ENCODE assay signal across 1 cellular context in the genomic region with DNA sequence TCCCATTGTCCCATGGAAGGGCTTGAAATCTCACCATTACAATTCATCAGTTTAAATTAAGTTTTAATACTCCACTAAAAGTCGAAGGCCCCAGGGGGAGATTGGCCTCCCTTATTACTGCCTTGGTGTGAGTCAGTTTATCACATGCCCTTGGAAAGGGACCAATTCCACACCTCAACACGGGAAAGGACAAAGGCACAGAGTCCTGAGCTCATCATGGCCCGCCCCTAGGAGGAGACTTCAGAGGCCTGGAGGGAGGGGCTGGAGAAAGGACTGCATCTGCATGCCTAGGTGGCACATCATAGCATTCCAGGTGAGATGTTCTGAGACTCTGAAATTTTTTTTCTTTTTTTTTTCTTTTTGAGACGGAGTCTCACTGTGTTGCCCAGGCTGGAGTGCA.
TF ChIP-seq lines count a peak whose summit lies in the region.

No MANE protein-coding gene starts in this region.

TF ChIP-seq in H1, 55 proteins besides CTCF, POLR2A, EP300 and RAD21 (continued from another document):
- TF ChIP-seq, protein P1, sequence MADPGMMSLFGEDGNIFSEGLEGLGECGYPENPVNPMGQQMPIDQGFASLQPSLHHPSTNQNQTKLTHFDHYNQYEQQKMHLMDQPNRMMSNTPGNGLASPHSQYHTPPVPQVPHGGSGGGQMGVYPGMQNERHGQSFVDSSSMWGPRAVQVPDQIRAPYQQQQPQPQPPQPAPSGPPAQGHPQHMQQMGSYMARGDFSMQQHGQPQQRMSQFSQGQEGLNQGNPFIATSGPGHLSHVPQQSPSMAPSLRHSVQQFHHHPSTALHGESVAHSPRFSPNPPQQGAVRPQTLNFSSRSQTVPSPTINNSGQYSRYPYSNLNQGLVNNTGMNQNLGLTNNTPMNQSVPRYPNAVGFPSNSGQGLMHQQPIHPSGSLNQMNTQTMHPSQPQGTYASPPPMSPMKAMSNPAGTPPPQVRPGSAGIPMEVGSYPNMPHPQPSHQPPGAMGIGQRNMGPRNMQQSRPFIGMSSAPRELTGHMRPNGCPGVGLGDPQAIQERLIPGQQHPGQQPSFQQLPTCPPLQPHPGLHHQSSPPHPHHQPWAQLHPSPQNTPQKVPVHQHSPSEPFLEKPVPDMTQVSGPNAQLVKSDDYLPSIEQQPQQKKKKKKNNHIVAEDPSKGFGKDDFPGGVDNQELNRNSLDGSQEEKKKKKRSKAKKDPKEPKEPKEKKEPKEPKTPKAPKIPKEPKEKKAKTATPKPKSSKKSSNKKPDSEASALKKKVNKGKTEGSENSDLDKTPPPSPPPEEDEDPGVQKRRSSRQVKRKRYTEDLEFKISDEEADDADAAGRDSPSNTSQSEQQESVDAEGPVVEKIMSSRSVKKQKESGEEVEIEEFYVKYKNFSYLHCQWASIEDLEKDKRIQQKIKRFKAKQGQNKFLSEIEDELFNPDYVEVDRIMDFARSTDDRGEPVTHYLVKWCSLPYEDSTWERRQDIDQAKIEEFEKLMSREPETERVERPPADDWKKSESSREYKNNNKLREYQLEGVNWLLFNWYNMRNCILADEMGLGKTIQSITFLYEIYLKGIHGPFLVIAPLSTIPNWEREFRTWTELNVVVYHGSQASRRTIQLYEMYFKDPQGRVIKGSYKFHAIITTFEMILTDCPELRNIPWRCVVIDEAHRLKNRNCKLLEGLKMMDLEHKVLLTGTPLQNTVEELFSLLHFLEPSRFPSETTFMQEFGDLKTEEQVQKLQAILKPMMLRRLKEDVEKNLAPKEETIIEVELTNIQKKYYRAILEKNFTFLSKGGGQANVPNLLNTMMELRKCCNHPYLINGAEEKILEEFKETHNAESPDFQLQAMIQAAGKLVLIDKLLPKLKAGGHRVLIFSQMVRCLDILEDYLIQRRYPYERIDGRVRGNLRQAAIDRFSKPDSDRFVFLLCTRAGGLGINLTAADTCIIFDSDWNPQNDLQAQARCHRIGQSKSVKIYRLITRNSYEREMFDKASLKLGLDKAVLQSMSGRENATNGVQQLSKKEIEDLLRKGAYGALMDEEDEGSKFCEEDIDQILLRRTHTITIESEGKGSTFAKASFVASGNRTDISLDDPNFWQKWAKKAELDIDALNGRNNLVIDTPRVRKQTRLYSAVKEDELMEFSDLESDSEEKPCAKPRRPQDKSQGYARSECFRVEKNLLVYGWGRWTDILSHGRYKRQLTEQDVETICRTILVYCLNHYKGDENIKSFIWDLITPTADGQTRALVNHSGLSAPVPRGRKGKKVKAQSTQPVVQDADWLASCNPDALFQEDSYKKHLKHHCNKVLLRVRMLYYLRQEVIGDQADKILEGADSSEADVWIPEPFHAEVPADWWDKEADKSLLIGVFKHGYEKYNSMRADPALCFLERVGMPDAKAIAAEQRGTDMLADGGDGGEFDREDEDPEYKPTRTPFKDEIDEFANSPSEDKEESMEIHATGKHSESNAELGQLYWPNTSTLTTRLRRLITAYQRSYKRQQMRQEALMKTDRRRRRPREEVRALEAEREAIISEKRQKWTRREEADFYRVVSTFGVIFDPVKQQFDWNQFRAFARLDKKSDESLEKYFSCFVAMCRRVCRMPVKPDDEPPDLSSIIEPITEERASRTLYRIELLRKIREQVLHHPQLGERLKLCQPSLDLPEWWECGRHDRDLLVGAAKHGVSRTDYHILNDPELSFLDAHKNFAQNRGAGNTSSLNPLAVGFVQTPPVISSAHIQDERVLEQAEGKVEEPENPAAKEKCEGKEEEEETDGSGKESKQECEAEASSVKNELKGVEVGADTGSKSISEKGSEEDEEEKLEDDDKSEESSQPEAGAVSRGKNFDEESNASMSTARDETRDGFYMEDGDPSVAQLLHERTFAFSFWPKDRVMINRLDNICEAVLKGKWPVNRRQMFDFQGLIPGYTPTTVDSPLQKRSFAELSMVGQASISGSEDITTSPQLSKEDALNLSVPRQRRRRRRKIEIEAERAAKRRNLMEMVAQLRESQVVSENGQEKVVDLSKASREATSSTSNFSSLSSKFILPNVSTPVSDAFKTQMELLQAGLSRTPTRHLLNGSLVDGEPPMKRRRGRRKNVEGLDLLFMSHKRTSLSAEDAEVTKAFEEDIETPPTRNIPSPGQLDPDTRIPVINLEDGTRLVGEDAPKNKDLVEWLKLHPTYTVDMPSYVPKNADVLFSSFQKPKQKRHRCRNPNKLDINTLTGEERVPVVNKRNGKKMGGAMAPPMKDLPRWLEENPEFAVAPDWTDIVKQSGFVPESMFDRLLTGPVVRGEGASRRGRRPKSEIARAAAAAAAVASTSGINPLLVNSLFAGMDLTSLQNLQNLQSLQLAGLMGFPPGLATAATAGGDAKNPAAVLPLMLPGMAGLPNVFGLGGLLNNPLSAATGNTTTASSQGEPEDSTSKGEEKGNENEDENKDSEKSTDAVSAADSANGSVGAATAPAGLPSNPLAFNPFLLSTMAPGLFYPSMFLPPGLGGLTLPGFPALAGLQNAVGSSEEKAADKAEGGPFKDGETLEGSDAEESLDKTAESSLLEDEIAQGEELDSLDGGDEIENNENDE (IDR thresholded peaks at IDR 0.05; ENCODE audit: insufficient replicate concordance, low read length), result no peak
- TF ChIP-seq YY1 (IDR thresholded peaks at IDR 0.05; ENCODE audit: low read depth, low read length) (no peak), GABPA (IDR thresholded peaks at IDR 0.05; ENCODE audit: borderline replicate concordance, insufficient read depth, low read length) (no peak), POU5F1 (IDR thresholded peaks at IDR 0.05; ENCODE audit: low read depth, low read length) (no peak), KDM1A (IDR thresholded peaks at IDR 0.05; ENCODE audit: borderline replicate concordance, low read length) (no peak), JUND (IDR thresholded peaks at IDR 0.05; ENCODE audit: low read length) (no peak), HDAC6 (IDR thresholded peaks at IDR 0.05; ENCODE audit: low read depth, low read length) (no peak), ASH2L (IDR thresholded peaks at IDR 0.05; ENCODE audit: low read length) (no peak), CTBP2 (IDR thresholded peaks at IDR 0.05; ENCODE audit: borderline replicate concordance, insufficient read depth, insufficient read length, low read length) (no peak)
- TF ChIP-seq, protein P2, sequence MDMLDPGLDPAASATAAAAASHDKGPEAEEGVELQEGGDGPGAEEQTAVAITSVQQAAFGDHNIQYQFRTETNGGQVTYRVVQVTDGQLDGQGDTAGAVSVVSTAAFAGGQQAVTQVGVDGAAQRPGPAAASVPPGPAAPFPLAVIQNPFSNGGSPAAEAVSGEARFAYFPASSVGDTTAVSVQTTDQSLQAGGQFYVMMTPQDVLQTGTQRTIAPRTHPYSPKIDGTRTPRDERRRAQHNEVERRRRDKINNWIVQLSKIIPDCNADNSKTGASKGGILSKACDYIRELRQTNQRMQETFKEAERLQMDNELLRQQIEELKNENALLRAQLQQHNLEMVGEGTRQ (IDR thresholded peaks at IDR 0.05; ENCODE audit: low read length), result no peak
